ENCODE assay signal across 8 cellular contexts in genomic region chr11:111978028-111978771, GRCh38. TPM values are rescaled to one million over a fixed set of nuclear protein-coding genes. Genes with fewer than 3 reads are reported as not detected.
A peak's percentile ranks its signal among the peaks of the same experiment; 100 is the strongest.
DNase-seq lines count a peak whose midpoint lies in the region; ATAC-seq lines count a peak whose summit lies in the region.

No MANE protein-coding gene starts in this region.

- H2AFZ ChIP-seq in neuronal stem cell (ENCODE audit: low read length): no peak overlapping the region

- no peak overlapping the region for H2AK5ac ChIP-seq in neuronal stem cell (ENCODE audit: low read depth, low read length)

- H3K18ac ChIP-seq in neuronal stem cell (ENCODE audit: low read length): no peak overlapping the region

- H3K27ac ChIP-seq in neuronal stem cell (replicated peaks; ENCODE audit: low read length): no peak overlapping the region

- H3K4me1 Mint-ChIP-seq in activated naive CD4-positive, alpha-beta T cell treated with anti-CD3 and anti-CD28 coated beads for 36 hours (ENCODE audit: low read depth): peaks cover 12% of the 10 kb centered on the region
- H3K4me1 Mint-ChIP-seq in activated naive CD8-positive, alpha-beta T cell treated with anti-CD3 and anti-CD28 coated beads for 36 hours: peaks cover 9% of the 10 kb centered on the region

- H3K9me3 ChIP-seq in neuronal stem cell (replicated peaks in 1 of 2; ENCODE audit: control insufficient read depth in 2 of 2, insufficient read depth in 1 of 2, low read depth in 1 of 2, low read length in 2 of 2): no peaks in the 10 kb centered on the region

- no peak overlapping the region for H4K91ac ChIP-seq in neuronal stem cell (ENCODE audit: low read depth, low read length, poor library complexity)

- DNase-seq in activated naive CD4-positive, alpha-beta T cell treated with anti-CD3 and anti-CD28 coated beads for 36 hours: no peak
- DNase-seq in activated naive CD4-positive, alpha-beta T cell (lab: John Stamatoyannopoulos, UW): no peak
- DNase-seq in activated naive CD8-positive, alpha-beta T cell treated with anti-CD3 and anti-CD28 coated beads for 36 hours: no peak
- DNase-seq in globus pallidus (ENCODE audit: low spot score): peak; percentile 94
- DNase-seq in neuronal stem cell (ENCODE audit: low spot score): peak; percentile 57

- H2BK5ac ChIP-seq in neuronal stem cell (ENCODE audit: low read length): no peak overlapping the region

- H3K79me1 ChIP-seq in neuronal stem cell (ENCODE audit: low read depth, low read length): no peaks in the 10 kb centered on the region

- no peak overlapping the region for H4K8ac ChIP-seq in neuronal stem cell (ENCODE audit: low read depth, low read length)

- peak overlapping the region; percentile 66 for H3K4me3 Mint-ChIP-seq in activated naive CD4-positive, alpha-beta T cell treated with anti-CD3 and anti-CD28 coated beads for 36 hours
- H3K4me3 Mint-ChIP-seq in activated naive CD8-positive, alpha-beta T cell treated with anti-CD3 and anti-CD28 coated beads for 36 hours: peak overlapping the region; percentile 60

- no peak overlapping the region for H3K4ac ChIP-seq in neuronal stem cell (ENCODE audit: low read length)

- no peak overlapping the region for H3K27ac Mint-ChIP-seq in activated naive CD4-positive, alpha-beta T cell treated with anti-CD3 and anti-CD28 coated beads for 36 hours
- no peak overlapping the region for H3K27ac Mint-ChIP-seq in activated naive CD8-positive, alpha-beta T cell treated with anti-CD3 and anti-CD28 coated beads for 36 hours

- intact Hi-C loops in activated naive CD4-positive, alpha-beta T cell treated with anti-CD3 and anti-CD28 coated beads for 36 hours (cut with micrococcal nuclease): no loop called here

- H2BK12ac ChIP-seq in neuronal stem cell (ENCODE audit: low read length): no peak overlapping the region

- ATAC-seq in HG03457 (IDR thresholded peaks at IDR 0.05; ENCODE audit: unreplicated experiment) (no peak), HG02852 (IDR thresholded peaks at IDR 0.05; ENCODE audit: unreplicated experiment) (no peak), HG03159 (IDR thresholded peaks at IDR 0.05; ENCODE audit: unreplicated experiment) (no peak)

- CTCF ChIA-PET in activated naive CD4-positive, alpha-beta T cell treated with anti-CD3 and anti-CD28 coated beads for 36 hours (lab: Charles Lee): interaction anchor here (0.7 to 2.2 kb wide), 5 partner anchors 15 to 192 kb away, joined by 3 to 11 read pairs (median 4); no protein-coding TSS in a partner anchor

- H2BK15ac ChIP-seq in neuronal stem cell (ENCODE audit: low read length): no peak overlapping the region

- H3K36me3 Mint-ChIP-seq in activated naive CD4-positive, alpha-beta T cell treated with anti-CD3 and anti-CD28 coated beads for 36 hours (ENCODE audit: low read depth): peaks cover 2% of the 10 kb centered on the region
- peaks cover 2% of the 10 kb centered on the region for H3K36me3 Mint-ChIP-seq in activated naive CD8-positive, alpha-beta T cell treated with anti-CD3 and anti-CD28 coated beads for 36 hours

- no peak overlapping the region for H3K9ac ChIP-seq in neuronal stem cell (ENCODE audit: low read depth, low read length, poor library complexity)

- peaks cover 7 to 65% of the 10 kb centered on the region in 2 donors for H3K36me3 ChIP-seq in neuronal stem cell (replicated peaks in 1 of 2; ENCODE audit: control insufficient read depth in 2 of 2, insufficient read depth in 2 of 2, low read length in 2 of 2)

- WGBS in neuronal stem cell (ENCODE audit: extremely low coverage in 2 of 2, insufficient read length in 2 of 2, insufficient replicate concordance in 1 of 2), 2 donors: no CpG with 5 or more reads among the region's 8 CpGs

- peak overlapping the region; percentile 99 for H3K4me2 ChIP-seq in neuronal stem cell (ENCODE audit: insufficient read depth, low read length, poor library complexity, severe bottlenecking)

- no peaks in the 10 kb centered on the region for H3K9me3 Mint-ChIP-seq in activated naive CD4-positive, alpha-beta T cell treated with anti-CD3 and anti-CD28 coated beads for 36 hours
- no peaks in the 10 kb centered on the region for H3K9me3 Mint-ChIP-seq in activated naive CD8-positive, alpha-beta T cell treated with anti-CD3 and anti-CD28 coated beads for 36 hours

- H2BK120ac ChIP-seq in neuronal stem cell (ENCODE audit: low read depth, low read length): no peak overlapping the region

- peaks cover 16 to 31% of the 10 kb centered on the region in 2 donors for H3K4me1 ChIP-seq in neuronal stem cell (ENCODE audit: control insufficient read depth in 2 of 2, insufficient read depth in 1 of 2, low read depth in 1 of 2, low read length in 2 of 2)

- no peak overlapping the region for H3K4me3 ChIP-seq in neuronal stem cell (ENCODE audit: low read length in 2 of 2)

- H3K14ac ChIP-seq in neuronal stem cell (ENCODE audit: low read length): no peak overlapping the region

- no peak overlapping the region for H3K23ac ChIP-seq in neuronal stem cell (ENCODE audit: low read depth, low read length, poor library complexity)

- peaks cover 0 to 2% (median 0%) of the 10 kb centered on the region in 3 experiments for H3K27me3 ChIP-seq in neuronal stem cell (ENCODE audit: control insufficient read depth in 3 of 3, insufficient read depth in 3 of 3, low read depth in 1 of 3, low read length in 3 of 3)

- peaks cover 30% of the 10 kb centered on the region for H3K27me3 Mint-ChIP-seq in activated naive CD4-positive, alpha-beta T cell treated with anti-CD3 and anti-CD28 coated beads for 36 hours (ENCODE audit: low read depth)
- peaks cover 31% of the 10 kb centered on the region for H3K27me3 Mint-ChIP-seq in activated naive CD8-positive, alpha-beta T cell treated with anti-CD3 and anti-CD28 coated beads for 36 hours

RNA-seq across cellular contexts. Expression of gene DIXDC1, which starts 41.1 kb away (rescaled TPM):
- 1 to 10 TPM; 3.5 to 4.3 TPM for total RNA-seq in activated naive CD4-positive, alpha-beta T cell treated with anti-CD3 and anti-CD28 coated beads for 36 hours
- 1 to 10 TPM; 5.6 to 7.3 TPM for total RNA-seq in activated naive CD8-positive, alpha-beta T cell treated with anti-CD3 and anti-CD28 coated beads for 36 hours
- polyA plus RNA-seq in neuronal stem cell (2013, experiment 1 of 2): 16.8 TPM
- polyA plus RNA-seq in neuronal stem cell (2013, experiment 2 of 2): 17.4 TPM

RNA-seq across cellular contexts. Expression of gene DLAT, which starts 47.0 kb away (rescaled TPM):
- total RNA-seq in activated naive CD4-positive, alpha-beta T cell treated with anti-CD3 and anti-CD28 coated beads for 36 hours: 10 to 100 TPM; 34.2 to 36.8 TPM
- total RNA-seq in activated naive CD8-positive, alpha-beta T cell treated with anti-CD3 and anti-CD28 coated beads for 36 hours: 10 to 100 TPM; 71.7 to 76.2 TPM
- polyA plus RNA-seq in neuronal stem cell (2013, experiment 1 of 2): 24.2 TPM
- polyA plus RNA-seq in neuronal stem cell (2013, experiment 2 of 2): 25.2 TPM

RNA-seq across cellular contexts. Expression of gene C11orf52, which starts 59.5 kb away (rescaled TPM):
- total RNA-seq in activated naive CD4-positive, alpha-beta T cell treated with anti-CD3 and anti-CD28 coated beads for 36 hours: not detected
- not detected for total RNA-seq in activated naive CD8-positive, alpha-beta T cell treated with anti-CD3 and anti-CD28 coated beads for 36 hours
- 0.14 TPM for polyA plus RNA-seq in neuronal stem cell (2013, experiment 1 of 2)
- 0.17 TPM for polyA plus RNA-seq in neuronal stem cell (2013, experiment 2 of 2)

Comparison
In these comparisons a context has a peak if more than half of its experiments do, and no peak if none do; other contexts are left out.
1. DNase-seq: peak in globus pallidus (single experiment) and neuronal stem cell (single experiment); none in activated naive CD4-positive, alpha-beta T cell treated with anti-CD3 and anti-CD28 coated beads for 36 hours (single experiment), activated naive CD4-positive, alpha-beta T cell (0 of 4) and activated naive CD8-positive, alpha-beta T cell treated with anti-CD3 and anti-CD28 coated beads for 36 hours (single experiment).